27 cellular contexts compared by ENCODE assay signal in genomic region chr2:118086024-118086633, GRCh38.
"Had no signal": no experiment of that assay in that cellular context is flagged by ENCODE, and none has a peak within 500 bp of the region (broad histone marks: within the 10 kb centered on the region; RNA-seq: fewer than 3 reads in every experiment).

No MANE protein-coding gene starts in this region.

- H3K9me3 ChIP-seq: adrenal gland, breast epithelium, MG63 had no signal

- DNase-seq: activated CD4-positive, alpha-beta T cell treated with anti-CD3 and anti-CD28 coated beads for 4 hours; activated CD4-positive, alpha-beta T cell treated with anti-CD3 and anti-CD28 coated beads, Interleukin-2, amount 50 U/mL, for 4 hours; activated CD8-positive, alpha-beta memory T cell treated with anti-CD3 and anti-CD28 coated beads, Interleukin-2, amount 50 U/mL, for 48 hours; activated CD8-positive, alpha-beta T cell treated with anti-CD3 and anti-CD28 coated beads, Interleukin-2, amount 10 ng/mL, durations not matched to agents 7 days and 5 days; activated naive CD4-positive, alpha-beta T cell treated with anti-CD3 and anti-CD28 coated beads, Interleukin-2, amount 50 U/mL, for 16 hours; activated naive CD8-positive, alpha-beta T cell treated with anti-CD3 and anti-CD28 coated beads, Interleukin-2, amount 10 ng/mL, durations not matched to agents 7 days and 5 days; activated T-cell treated with anti-CD3 and anti-CD28 coated beads, Interleukin-2, amount 50 U/mL, for 1 hour; adrenal gland; anterior cingulate cortex; caudate nucleus; MG63; MV-4-11; NCI-H1105; NCI-H1436; NCI-H1694 treated with DMSO at 0.1 percent for 48 hours; NCI-H2029 treated with DMSO at 0.1 percent for 48 hours; NCI-H345; NCI-H510A; NCI-H526 treated with DMSO at 0.1 percent for 48 hours; NCI-H82; OCI-M1; SHP77 treated with DMSO at 0.1 percent for 48 hours; T-helper 17 cell; T-helper 9 cell; WERI-Rb-1 had no signal

- H3K9ac ChIP-seq: KMS-11 had no signal

- H3K36me3 ChIP-seq: adrenal gland, breast epithelium, MG63, WERI-Rb-1 had no signal

- H3K27ac ChIP-seq: adrenal gland, breast epithelium, KMS-11, WERI-Rb-1 had no signal

- H3K4me3 ChIP-seq: adrenal gland, breast epithelium, MG63 had no signal

- H3K4me1 ChIP-seq: breast epithelium had no signal

- H3K4me2 ChIP-seq: KMS-11 had no signal

- H3K27me3 ChIP-seq: adrenal gland, breast epithelium had no signal

- ATAC-seq: activated CD8-positive, alpha-beta T cell treated with anti-CD3 and anti-CD28 coated beads, Interleukin-2, amount 10 ng/mL, durations not matched to agents 7 days and 5 days; T-helper 17 cell had no signal
